ENCODE assay signal across 31 cellular contexts in genomic region chr9:99840061-99840460, GRCh38. TPM values are rescaled to one million over a fixed set of nuclear protein-coding genes. Genes with fewer than 3 reads are reported as not detected.
"Had no signal": no experiment of that assay in that cellular context is flagged by ENCODE, and none has a peak within 500 bp of the region (broad histone marks: within the 10 kb centered on the region; RNA-seq: fewer than 3 reads in every experiment).

No MANE protein-coding gene starts in this region.

- H2AFZ ChIP-seq: hepatocyte, neural progenitor cell, parathyroid adenoma had no signal

- H3K27ac ChIP-seq: colonic mucosa, epithelial cell of prostate, foreskin keratinocyte, gastroesophageal sphincter, heart left ventricle, hepatocyte, neural progenitor cell, parathyroid adenoma, psoas muscle, skin epidermis, spleen, thoracic aorta, tibial nerve, upper lobe of left lung had no signal

- ATAC-seq: esophagus mucosa; foreskin keratinocyte; gastroesophageal sphincter; heart left ventricle; left lobe of liver; mucosa of descending colon; naive thymus-derived CD4-positive, alpha-beta T cell; psoas muscle; right cardiac atrium had no signal

- H3K4me3 ChIP-seq: colonic mucosa, gastroesophageal sphincter, heart left ventricle, hepatocyte, lung, mucosa of descending colon, neural progenitor cell, psoas muscle, skin epidermis, spleen, thoracic aorta, tibial nerve, upper lobe of left lung had no signal

- H3K79me2 ChIP-seq: hepatocyte, parathyroid adenoma had no signal

- H3K9ac ChIP-seq: neural progenitor cell, parathyroid adenoma had no signal

- H3K4me1 ChIP-seq: colonic mucosa, foreskin keratinocyte, gastroesophageal sphincter, heart left ventricle, neural progenitor cell, parathyroid adenoma, psoas muscle, spleen, tibial nerve, upper lobe of left lung had no signal

- H3K36me3 ChIP-seq: colonic mucosa, gastroesophageal sphincter, neural progenitor cell, spleen, thoracic aorta, tibial nerve, upper lobe of left lung had no signal

- H3K27me3 Mint-ChIP-seq: memory B cell had no signal

- H3K36me3 Mint-ChIP-seq: memory B cell, mesothelial cell of epicardium, neural progenitor cell had no signal

- H3K4me2 ChIP-seq: hepatocyte, neural progenitor cell had no signal

- H3K4me1 Mint-ChIP-seq: memory B cell, nephron, neural progenitor cell had no signal

- DNase-seq: colonic mucosa; effector CD8-positive, alpha-beta T cell; endodermal cell; foreskin keratinocyte; heart left ventricle; kidney; mucosa of descending colon; naive thymus-derived CD4-positive, alpha-beta T cell; psoas muscle; right cardiac atrium; spleen; stimulated activated CD4-positive, alpha-beta T cell treated with anti-CD3 and anti-CD28 coated beads, Interleukin-4, amount 100 ng/mL, for 4 hours; stimulated activated naive CD4-positive, alpha-beta T cell; substantia nigra; upper lobe of left lung had no signal

- H3K4me3 Mint-ChIP-seq: dendritic cell treated with granulocyte-macrophage colony-stimulating factor and Interleukin-4, amounts not matched to agents 40 ng/mL and 50 ng/mL, for 4 days; endodermal cell; memory B cell; mesothelial cell of epicardium; naive thymus-derived CD4-positive, alpha-beta T cell; nephron; neural progenitor cell had no signal

- H3K9me3 Mint-ChIP-seq: dendritic cell treated with granulocyte-macrophage colony-stimulating factor and Interleukin-4, amounts not matched to agents 40 ng/mL and 50 ng/mL, for 4 days; endodermal cell; memory B cell; mesothelial cell of epicardium; naive thymus-derived CD4-positive, alpha-beta T cell; nephron; neural progenitor cell had no signal

- H3K9me3 ChIP-seq: colonic mucosa, gastroesophageal sphincter, heart left ventricle, mucosa of descending colon, psoas muscle, spleen, thoracic aorta, tibial nerve, upper lobe of left lung had no signal

- FAIRE-seq: kidney, urothelium cell line had no signal

- H3K27me3 ChIP-seq: colonic mucosa, gastroesophageal sphincter, heart left ventricle, neural progenitor cell, spleen, tibial nerve, upper lobe of left lung had no signal

- H3K27ac Mint-ChIP-seq: dendritic cell treated with granulocyte-macrophage colony-stimulating factor and Interleukin-4, amounts not matched to agents 40 ng/mL and 50 ng/mL, for 4 days; endodermal cell; memory B cell; mesothelial cell of epicardium; naive thymus-derived CD4-positive, alpha-beta T cell; nephron; neural progenitor cell had no signal

RNA-seq across cellular contexts. Expression of gene NR4A3, which starts 18.4 kb away (rescaled TPM):
- polyA plus RNA-seq: naive thymus-derived CD4-positive, alpha-beta T cell had no signal
